ENCODE assay signal across 8 cellular contexts in genomic region chr6:21593927-21594421, GRCh38. TPM values are rescaled to one million over a fixed set of nuclear protein-coding genes. Genes with fewer than 3 reads are reported as not detected.
DNase-seq lines count a peak whose midpoint lies in the region; ATAC-seq and TF ChIP-seq lines count a peak whose summit lies in the region.

No MANE protein-coding gene starts in this region.

- DNase-seq in activated CD8-positive, alpha-beta memory T cell treated with anti-CD3 and anti-CD28 coated beads, Interleukin-2, amount 50 U/mL, for 4 hours = peak; percentile 15
- no peak for DNase-seq in activated CD8-positive, alpha-beta memory T cell treated with anti-CD3 and anti-CD28 coated beads, Interleukin-2, amount 50 U/mL, for 48 hours
- DNase-seq in NCI-H2227 treated with DMSO at 0.1 percent for 48 hours (lab: John Stamatoyannopoulos, UW) = peak; percentile 96
- DNase-seq in cardiac fibroblast (ENCODE audit: low read depth in 2 of 2) = peak; percentile 72 to 74
- no peak for DNase-seq in left lung
- no peak for DNase-seq in thoracic aorta (ENCODE audit: low spot score)
- no peak for DNase-seq in GM10248 (ENCODE audit: extremely low spot score)

- H3K9me3 ChIP-seq in left lung (no peaks in the 10 kb centered on the region), thoracic aorta (no peaks in the 10 kb centered on the region)

- POLR2A ChIA-PET in GM10248 (lab: Yijun Ruan, JAX) = interaction anchor here (0.5 to 1.2 kb wide), 8 partner anchors 8 to 1044 kb away, joined by 3 to 4 read pairs (median 3); no protein-coding TSS in a partner anchor

- H3K27ac ChIP-seq in left lung (peak overlapping the region; percentile 91 to 93), thoracic aorta (peak overlapping the region; percentile 92 to 95)

- peak overlapping the region; percentile 83 to 92 for H3K4me3 ChIP-seq in cardiac fibroblast (replicated peaks in 1 of 2; ENCODE audit: low read depth in 2 of 2, low read length in 2 of 2)
- peak overlapping the region; percentile 63 to 74 for H3K4me3 ChIP-seq in left lung
- H3K4me3 ChIP-seq in thoracic aorta = peak overlapping the region; percentile 95

- H3K36me3 ChIP-seq in left lung = no peaks in the 10 kb centered on the region
- no peaks in the 10 kb centered on the region for H3K36me3 ChIP-seq in thoracic aorta

- peak; percentile 12 for ATAC-seq in HG02623 (IDR thresholded peaks at IDR 0.05; ENCODE audit: unreplicated experiment)
- peak; percentile 31 for ATAC-seq in left lung
- no peak for ATAC-seq in thoracic aorta (ENCODE audit: insufficient number of reproducible peaks, low FRiP score, low read depth)

- H3K4me1 ChIP-seq in left lung (peaks cover 7 to 41% of the 10 kb centered on the region in 2 donors), thoracic aorta (ENCODE audit: control insufficient read depth in 1 of 2, low read depth in 2 of 2) (peaks cover 5 to 24% of the 10 kb centered on the region in 2 donors)

- TF ChIP-seq CTCF in cardiac fibroblast (IDR thresholded peaks at IDR 0.05; ENCODE audit: low read depth, low read length) (no peak), left lung (IDR thresholded peaks at IDR 0.05) (no peak), thoracic aorta (IDR thresholded peaks at IDR 0.05) (no peak), GM10248 (IDR thresholded peaks at IDR 0.05; ENCODE audit: control extremely low read depth, extremely low read depth, low read depth, missing control alignments) (no peak)

- intact Hi-C loops in left lung (cut with DNase I) = loop anchor here in 1 of 2 donors (5.0 to 10.0 kb wide), 2 partner anchors 341 to 553 kb away; no protein-coding TSS in a partner anchor

- H3K27me3 ChIP-seq in left lung (peaks cover 0 to 4% of the 10 kb centered on the region in 2 donors), thoracic aorta (replicated peaks; ENCODE audit: insufficient read depth) (no peaks in the 10 kb centered on the region)

- CTCF ChIA-PET in GM10248 (lab: Yijun Ruan, JAX) = interaction anchor here (1.2 to 8.6 kb wide), 3 partner anchors 493 to 1033 kb away, joined by 3 to 119 read pairs (median 4); no protein-coding TSS in a partner anchor

RNA-seq across cellular contexts. Expression of gene SOX4, which starts 0.4 kb away (rescaled TPM):
- 10 to 100 TPM; 23.4 to 82.0 TPM for total RNA-seq in left lung
- 10 to 100 TPM in 1 of 2 donors, 1 to 10 TPM in 1; 5.6 to 22.1 TPM for total RNA-seq in thoracic aorta

Comparison
In these comparisons a context has a peak if more than half of its experiments do, and no peak if none do; other contexts are left out.
1. DNase-seq: peak in activated CD8-positive, alpha-beta memory T cell treated with anti-CD3 and anti-CD28 coated beads, Interleukin-2, amount 50 U/mL, for 4 hours (single experiment), NCI-H2227 treated with DMSO at 0.1 percent for 48 hours (single experiment) and cardiac fibroblast (2 of 2); none in activated CD8-positive, alpha-beta memory T cell treated with anti-CD3 and anti-CD28 coated beads, Interleukin-2, amount 50 U/mL, for 48 hours (single experiment), left lung (0 of 2), thoracic aorta (single experiment) and GM10248 (single experiment).
2. Peak in every context shown above with its lines, with median percentiles within 50 percentile points of each other: H3K4me3 ChIP-seq.